1 cellular context compared by ENCODE assay signal in genomic region chr20:33433465-33433864, GRCh38.
TF ChIP-seq lines count a peak whose summit lies in the region.

No MANE protein-coding gene starts in this region.

TF ChIP-seq in SK-N-SH treated with all-trans-retinoic acid at 6 μM for 48 hours, 23 proteins besides CTCF, POLR2A, EP300 and RAD21 (continued from another document):
- TF ChIP-seq ZFP30 (CRISPR knock-in tag; IDR thresholded peaks at IDR 0.05) (no peak), ZFP3 (CRISPR knock-in tag; IDR thresholded peaks at IDR 0.05) (no peak), RARB (CRISPR knock-in tag; IDR thresholded peaks at IDR 0.05) (no peak), TOX (CRISPR knock-in tag; IDR thresholded peaks at IDR 0.05; ENCODE audit: borderline replicate concordance) (no peak), POU6F1 (CRISPR knock-in tag; IDR thresholded peaks at IDR 0.05; ENCODE audit: borderline replicate concordance, low read depth) (no peak), ISL1 (CRISPR knock-in tag; IDR thresholded peaks at IDR 0.05) (no peak), ZC3H10 (CRISPR knock-in tag; IDR thresholded peaks at IDR 0.05) (no peak), GLIS3 (CRISPR knock-in tag; IDR thresholded peaks at IDR 0.05) (no peak), OSR1 (CRISPR knock-in tag; IDR thresholded peaks at IDR 0.05) (no peak), ZNF70 (CRISPR knock-in tag; IDR thresholded peaks at IDR 0.05) (no peak), TSHZ2 (CRISPR knock-in tag; IDR thresholded peaks at IDR 0.05) (no peak), SNAI2 (CRISPR knock-in tag; IDR thresholded peaks at IDR 0.05) (no peak), ZNF8 (CRISPR knock-in tag; IDR thresholded peaks at IDR 0.05) (no peak)
TF ChIP-seq in SK-N-SH treated with all-trans-retinoic acid at 6 μM for 48 hours: peak in this region for 0.
